In genomic region chr10:48608279-48608681, GRCh38 we compare ENCODE assay signal across 8 cellular contexts. TPM values are rescaled to one million over a fixed set of nuclear protein-coding genes. Genes with fewer than 3 reads are reported as not detected.
A peak's percentile ranks its signal among the peaks of the same experiment; 100 is the strongest.
DNase-seq lines count a peak whose midpoint lies in the region; ATAC-seq and TF ChIP-seq lines count a peak whose summit lies in the region.

No MANE protein-coding gene starts in this region.

- H3K27me3 ChIP-seq in adipocyte (replicated peaks; ENCODE audit: control insufficient read depth, insufficient read depth, low read length) (no peaks in the 10 kb centered on the region), thyroid gland (no peaks in the 10 kb centered on the region)

- peak; percentile 25 for DNase-seq in COLO668 (lab: John Stamatoyannopoulos, UW; ENCODE audit: unreplicated experiment)
- DNase-seq in NCI-H1694 (lab: John Stamatoyannopoulos, UW): peak; percentile 8
- DNase-seq in adipocyte (ENCODE audit: low read depth): peak; percentile 48
- peak; percentile 61 for DNase-seq in kidney tubule cell (ENCODE audit: low spot score)
- peak; percentile 38 to 48 for DNase-seq in thyroid gland
- DNase-seq in T1000 (lab: John Stamatoyannopoulos, UW): no peak

- WGBS in thyroid gland, 2 donors: 71 to 74% methylated on average over 3 of the region's 3 CpGs

- TF ChIP-seq POLR2A in thyroid gland (IDR thresholded peaks at IDR 0.05): no peak

- ATAC-seq in GM18511 (IDR thresholded peaks at IDR 0.05; ENCODE audit: unreplicated experiment) (peak; percentile 77), HG02852 (IDR thresholded peaks at IDR 0.05; ENCODE audit: unreplicated experiment) (peak; percentile 78)

- H3K9me3 ChIP-seq in adipocyte (ENCODE audit: control insufficient read depth, low read length) (no peaks in the 10 kb centered on the region), thyroid gland (no peaks in the 10 kb centered on the region)

- H3K4me1 ChIP-seq in adipocyte (ENCODE audit: control insufficient read depth, insufficient read depth, low read length) (peaks cover 29% of the 10 kb centered on the region), thyroid gland (peaks cover 6 to 13% of the 10 kb centered on the region in 2 donors)

- H3K4me3 ChIP-seq in adipocyte (ENCODE audit: low read length) (no peak overlapping the region), thyroid gland (replicated peaks in 1 of 3) (no peak overlapping the region)

- TF ChIP-seq CTCF in thyroid gland (IDR thresholded peaks at IDR 0.05): peak in 3 of 6 experiments; percentile 53 to 63 (median 55)

- intact Hi-C loops in thyroid gland (cut with DNase I): no loop called here

- no peak overlapping the region for H3K9ac ChIP-seq in adipocyte (ENCODE audit: low read length)

- H3K36me3 ChIP-seq in adipocyte (ENCODE audit: control insufficient read depth, insufficient read depth, low read length, severe bottlenecking) (no peaks in the 10 kb centered on the region), thyroid gland (no peaks in the 10 kb centered on the region)

- no peak overlapping the region for H3K27ac ChIP-seq in thyroid gland

RNA-seq across cellular contexts. Expression of gene ARHGAP22, which starts 3.4 kb away (rescaled TPM):
- 10 to 100 TPM in 3 of 4 donors, 1 to 10 TPM in 1; 3.4 to 29.5 (median 19.1) TPM for total RNA-seq in thyroid gland
